39 cellular contexts compared by ENCODE assay signal in genomic region chr2:15936277-15937104, GRCh38. TPM values are rescaled to one million over a fixed set of nuclear protein-coding genes. Genes with fewer than 3 reads are reported as not detected.
"Had no signal": no experiment of that assay in that cellular context is flagged by ENCODE, and none has a peak within 500 bp of the region (broad histone marks: within the 10 kb centered on the region; RNA-seq: fewer than 3 reads in every experiment).

No MANE protein-coding gene starts in this region.

- H3K27ac ChIP-seq: adrenal gland, body of pancreas, coronary artery, dorsolateral prefrontal cortex, esophagus muscularis mucosa, foreskin keratinocyte, gastroesophageal sphincter, heart right ventricle, WERI-Rb-1 had no signal

- H3K36me3 Mint-ChIP-seq: activated CD4-positive, alpha-beta memory T cell treated with anti-CD3 and anti-CD28 coated beads for 36 hours; activated CD8-positive, alpha-beta memory T cell treated with anti-CD3 and anti-CD28 coated beads, Interleukin-2, amount 10 ng/mL, durations not matched to agents 7 days and 5 days; activated naive CD4-positive, alpha-beta T cell treated with anti-CD3 and anti-CD28 coated beads, Interleukin-2, amount 50 U/mL, for 24 hours; activated naive CD8-positive, alpha-beta T cell treated with anti-CD3 and anti-CD28 coated beads for 36 hours had no signal

- H3K27ac Mint-ChIP-seq: activated CD4-positive, alpha-beta memory T cell treated with anti-CD3 and anti-CD28 coated beads for 36 hours; activated CD4-positive, alpha-beta T cell treated with anti-CD3 and anti-CD28 coated beads for 36 hours; activated CD4-positive, alpha-beta T cell treated with anti-CD3 and anti-CD28 coated beads, Interleukin-2, amount 10 ng/mL, durations not matched to agents 24 days and 14 days; activated CD8-positive, alpha-beta memory T cell treated with anti-CD3 and anti-CD28 coated beads, Interleukin-2, amount 10 ng/mL, durations not matched to agents 7 days and 5 days; activated CD8-positive, alpha-beta T cell treated with anti-CD3 and anti-CD28 coated beads, Interleukin-2, amount 10 ng/mL, durations not matched to agents 7 days and 5 days; activated naive CD4-positive, alpha-beta T cell treated with anti-CD3 and anti-CD28 coated beads for 36 hours; activated naive CD4-positive, alpha-beta T cell treated with anti-CD3 and anti-CD28 coated beads, Interleukin-2, amount 50 U/mL, for 24 hours; activated naive CD8-positive, alpha-beta T cell treated with anti-CD3 and anti-CD28 coated beads for 36 hours; activated naive CD8-positive, alpha-beta T cell treated with anti-CD3 and anti-CD28 coated beads, Interleukin-2, amount 50 U/mL, for 24 hours; activated T-helper 1 cell treated with anti-CD3 and anti-CD28 coated beads, Interleukin-12 subunit alpha, Interleukin-12 subunit beta, Interleukin-2, Interleukin-4 antibody, amounts not matched to agents 30 ng/mL and 10 ng/mL and 1 ng/mL, durations not matched to agents 14 hours and 24 hours and 36 hours; activated T-helper 2 cell treated with anti-CD3 and anti-CD28 coated beads, Interferon-gamma antibody, Interleukin-2, Interleukin-4, amounts not matched to agents 10 μg/mL and 5 μg/mL and 100 μg/mL, durations not matched to agents 14 hours and 24 hours and 36 hours; dendritic cell treated with granulocyte-macrophage colony-stimulating factor and Interleukin-4, amounts not matched to agents 40 ng/mL and 50 ng/mL, for 4 days; endodermal cell; T-helper 17 cell; T-helper 2 cell treated with Interferon-gamma antibody and Interleukin-4, amounts not matched to agents 5 μg/mL and 100 μg/mL, for 36 hours had no signal

- H3K4me3 Mint-ChIP-seq: activated CD4-positive, alpha-beta memory T cell treated with anti-CD3 and anti-CD28 coated beads for 36 hours; activated CD4-positive, alpha-beta T cell treated with anti-CD3 and anti-CD28 coated beads for 36 hours; activated CD4-positive, alpha-beta T cell treated with anti-CD3 and anti-CD28 coated beads, Interleukin-2, amount 10 ng/mL, durations not matched to agents 24 days and 14 days; activated CD8-positive, alpha-beta memory T cell treated with anti-CD3 and anti-CD28 coated beads, Interleukin-2, amount 10 ng/mL, durations not matched to agents 7 days and 5 days; activated CD8-positive, alpha-beta T cell treated with anti-CD3 and anti-CD28 coated beads, Interleukin-2, amount 10 ng/mL, durations not matched to agents 7 days and 5 days; activated naive CD4-positive, alpha-beta T cell treated with anti-CD3 and anti-CD28 coated beads for 36 hours; activated naive CD4-positive, alpha-beta T cell treated with anti-CD3 and anti-CD28 coated beads, Interleukin-2, amount 50 U/mL, for 24 hours; activated naive CD8-positive, alpha-beta T cell treated with anti-CD3 and anti-CD28 coated beads for 36 hours; activated naive CD8-positive, alpha-beta T cell treated with anti-CD3 and anti-CD28 coated beads, Interleukin-2, amount 50 U/mL, for 24 hours; activated T-helper 1 cell treated with anti-CD3 and anti-CD28 coated beads, Interleukin-12 subunit alpha, Interleukin-12 subunit beta, Interleukin-2, Interleukin-4 antibody, amounts not matched to agents 30 ng/mL and 10 ng/mL and 1 ng/mL, durations not matched to agents 14 hours and 24 hours and 36 hours; dendritic cell treated with granulocyte-macrophage colony-stimulating factor and Interleukin-4, amounts not matched to agents 40 ng/mL and 50 ng/mL, for 4 days; endodermal cell; T-helper 17 cell; T-helper 2 cell treated with Interferon-gamma antibody and Interleukin-4, amounts not matched to agents 5 μg/mL and 100 μg/mL, for 36 hours had no signal

- H3K9me3 ChIP-seq: adrenal gland, body of pancreas, esophagus muscularis mucosa, gastroesophageal sphincter, heart right ventricle had no signal

- H3K9me3 Mint-ChIP-seq: activated CD4-positive, alpha-beta memory T cell treated with anti-CD3 and anti-CD28 coated beads for 36 hours; activated CD4-positive, alpha-beta T cell treated with anti-CD3 and anti-CD28 coated beads, Interleukin-2, amount 10 ng/mL, durations not matched to agents 24 days and 14 days; activated naive CD4-positive, alpha-beta T cell treated with anti-CD3 and anti-CD28 coated beads for 36 hours; activated naive CD4-positive, alpha-beta T cell treated with anti-CD3 and anti-CD28 coated beads, Interleukin-2, amount 50 U/mL, for 24 hours; activated naive CD8-positive, alpha-beta T cell treated with anti-CD3 and anti-CD28 coated beads for 36 hours; activated naive CD8-positive, alpha-beta T cell treated with anti-CD3 and anti-CD28 coated beads, Interleukin-2, amount 50 U/mL, for 24 hours; activated T-helper 1 cell treated with anti-CD3 and anti-CD28 coated beads, Interleukin-12 subunit alpha, Interleukin-12 subunit beta, Interleukin-2, Interleukin-4 antibody, amounts not matched to agents 30 ng/mL and 10 ng/mL and 1 ng/mL, durations not matched to agents 14 hours and 24 hours and 36 hours; activated T-helper 2 cell treated with anti-CD3 and anti-CD28 coated beads, Interferon-gamma antibody, Interleukin-2, Interleukin-4, amounts not matched to agents 10 μg/mL and 5 μg/mL and 100 μg/mL, durations not matched to agents 14 hours and 24 hours and 36 hours; dendritic cell treated with granulocyte-macrophage colony-stimulating factor and Interleukin-4, amounts not matched to agents 40 ng/mL and 50 ng/mL, for 4 days; endodermal cell; T-helper 2 cell treated with Interferon-gamma antibody and Interleukin-4, amounts not matched to agents 5 μg/mL and 100 μg/mL, for 36 hours had no signal

- H3K36me3 ChIP-seq: adrenal gland, esophagus muscularis mucosa, gastroesophageal sphincter, heart right ventricle had no signal

- DNase-seq: activated CD4-positive, alpha-beta memory T cell treated with anti-CD3 and anti-CD28 coated beads for 36 hours; activated CD4-positive, alpha-beta T cell treated with anti-CD3 and anti-CD28 coated beads for 36 hours; activated CD4-positive, alpha-beta T cell treated with anti-CD3 and anti-CD28 coated beads, Interleukin-2, amount 10 ng/mL, durations not matched to agents 24 days and 14 days; activated CD4-positive, CD25-positive, alpha-beta regulatory T cell; activated CD4-positive, CD25-positive, alpha-beta regulatory T cell treated with anti-CD3 and anti-CD28 coated beads, Interleukin-2, amount 50 U/mL, for 72 hours; activated CD8-positive, alpha-beta memory T cell treated with anti-CD3 and anti-CD28 coated beads, Interleukin-2, amount 10 ng/mL, durations not matched to agents 7 days and 5 days; activated CD8-positive, alpha-beta memory T cell treated with anti-CD3 and anti-CD28 coated beads, Interleukin-2, amount 50 U/mL, for 4 hours; activated CD8-positive, alpha-beta T cell treated with anti-CD3 and anti-CD28 coated beads, Interleukin-2, amount 10 ng/mL, durations not matched to agents 7 days and 5 days; activated effector memory CD4-positive, alpha-beta T cell treated with anti-CD3 and anti-CD28 coated beads, Interleukin-2, amount 50 U/mL, for 16 hours; activated naive CD4-positive, alpha-beta T cell treated with anti-CD3 and anti-CD28 coated beads for 36 hours; activated naive CD8-positive, alpha-beta T cell treated with anti-CD3 and anti-CD28 coated beads for 36 hours; activated naive CD8-positive, alpha-beta T cell treated with anti-CD3 and anti-CD28 coated beads, Interleukin-2, amount 50 U/mL, for 24 hours; activated T-cell treated with anti-CD3 and anti-CD28 coated beads, Interleukin-2, amount 50 U/mL, for 1 hour; activated T-cell treated with anti-CD3 and anti-CD28 coated beads, Interleukin-2, amount 50 U/mL, for 48 hours; adrenal gland; amygdala; aorta; body of pancreas; central memory CD4-positive, alpha-beta T cell; cerebellar nuclear complex; dorsolateral prefrontal cortex; effector memory CD4-positive, alpha-beta T cell; endodermal cell; erythroblast; foreskin keratinocyte; heart right ventricle; T-helper 1 cell; T-helper 17 cell; T1000; WERI-Rb-1 had no signal

- H3K4me1 Mint-ChIP-seq: activated CD8-positive, alpha-beta memory T cell treated with anti-CD3 and anti-CD28 coated beads, Interleukin-2, amount 10 ng/mL, durations not matched to agents 7 days and 5 days had no signal

- H3K4me3 ChIP-seq: adrenal gland, body of pancreas, coronary artery, dorsolateral prefrontal cortex, esophagus muscularis mucosa, gastroesophageal sphincter, heart right ventricle had no signal

- H3K4me1 ChIP-seq: foreskin keratinocyte had no signal

- ATAC-seq: activated CD4-positive, alpha-beta T cell treated with anti-CD3 and anti-CD28 coated beads for 36 hours; activated CD8-positive, alpha-beta memory T cell treated with anti-CD3 and anti-CD28 coated beads, Interleukin-2, amount 10 ng/mL, durations not matched to agents 7 days and 5 days; activated CD8-positive, alpha-beta T cell treated with anti-CD3 and anti-CD28 coated beads, Interleukin-2, amount 10 ng/mL, durations not matched to agents 7 days and 5 days; activated naive CD8-positive, alpha-beta T cell treated with anti-CD3 and anti-CD28 coated beads, Interleukin-2, amount 50 U/mL, for 24 hours; body of pancreas; foreskin keratinocyte; gastroesophageal sphincter; heart right ventricle; T-helper 17 cell had no signal

RNA-seq across cellular contexts. Expression of gene MYCN, which starts 3.9 kb away (rescaled TPM):
- total RNA-seq: activated CD4-positive, alpha-beta T cell treated with anti-CD3 and anti-CD28 coated beads, Interleukin-2, amount 10 ng/mL, durations not matched to agents 24 days and 14 days; activated CD8-positive, alpha-beta memory T cell treated with anti-CD3 and anti-CD28 coated beads for 36 hours; activated CD8-positive, alpha-beta memory T cell treated with anti-CD3 and anti-CD28 coated beads, Interleukin-2, amount 10 ng/mL, durations not matched to agents 7 days and 5 days; activated CD8-positive, alpha-beta T cell treated with anti-CD3 and anti-CD28 coated beads, Interleukin-2, amount 10 ng/mL, durations not matched to agents 7 days and 5 days; activated T-helper 1 cell treated with anti-CD3 and anti-CD28 coated beads, Interleukin-12 subunit alpha, Interleukin-12 subunit beta, Interleukin-2, Interleukin-4 antibody, amounts not matched to agents 30 ng/mL and 10 ng/mL and 1 ng/mL, durations not matched to agents 14 hours and 24 hours and 36 hours; activated T-helper 2 cell treated with anti-CD3 and anti-CD28 coated beads, Interferon-gamma antibody, Interleukin-2, Interleukin-4, amounts not matched to agents 10 μg/mL and 5 μg/mL and 100 μg/mL, durations not matched to agents 14 hours and 24 hours and 36 hours; body of pancreas; foreskin keratinocyte had no signal
